ENCODE assay signal across 8 cellular contexts in the genomic region with DNA sequence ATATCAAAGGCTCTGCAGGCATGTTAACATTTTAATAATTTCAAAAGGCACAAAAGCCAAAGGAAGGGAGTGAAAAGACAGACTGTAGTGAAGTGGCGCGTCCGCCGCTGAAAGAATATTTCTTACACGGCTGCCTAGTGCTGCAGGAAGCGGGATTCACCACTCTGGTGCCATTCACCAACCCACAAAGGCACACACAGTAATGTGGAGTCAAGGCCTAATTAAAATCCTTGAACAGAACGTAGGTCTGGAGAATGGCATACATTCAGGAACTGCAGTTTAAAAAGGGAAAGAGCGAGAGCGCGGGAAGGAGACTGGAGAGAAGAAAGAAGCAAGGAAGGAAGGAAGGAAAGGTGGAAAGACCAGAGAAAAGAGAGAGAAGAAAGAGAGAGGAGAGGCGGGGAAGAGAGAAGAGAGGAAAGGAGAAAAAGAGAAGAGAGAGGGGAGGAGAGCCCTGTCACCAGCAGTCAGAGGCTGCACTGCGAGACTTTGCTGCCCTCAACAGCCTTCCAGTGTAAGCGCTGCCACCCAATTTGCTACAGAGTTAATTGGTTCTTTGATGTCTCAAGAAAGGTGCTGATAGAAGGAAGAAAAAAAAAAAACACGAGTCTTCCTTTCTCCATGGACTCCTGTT.
DNase-seq lines count a peak whose midpoint lies in the region; ATAC-seq and TF ChIP-seq lines count a peak whose summit lies in the region.

No MANE protein-coding gene starts in this region.

- no peaks in the 10 kb centered on the region for H3K36me3 ChIP-seq in DND-41 (ENCODE audit: insufficient read depth, low read length)

- no peaks in the 10 kb centered on the region for H3K79me2 ChIP-seq in DND-41 (ENCODE audit: insufficient read depth, low read length)

- DNase-seq in DND-41 (peak; percentile 8), naive B cell (no peak), AG08395 (ENCODE audit: low spot score) (no peak), NAMALWA (ENCODE audit: low spot score) (no peak), DMS153 treated with DMSO at 0.1 percent for 48 hours (lab: John Stamatoyannopoulos, UW; ENCODE audit: unreplicated experiment) (no peak)
- peak; percentile 28 for DNase-seq in activated CD4-positive, alpha-beta memory T cell treated with anti-CD3 and anti-CD28 coated beads for 36 hours

- no peak overlapping the region for H3K27ac Mint-ChIP-seq in activated CD4-positive, alpha-beta memory T cell treated with anti-CD3 and anti-CD28 coated beads for 36 hours
- H3K27ac Mint-ChIP-seq in naive B cell: peak overlapping the region in 1 of 6 donors; percentile 85

- no peaks in the 10 kb centered on the region for H4K20me1 ChIP-seq in DND-41 (ENCODE audit: insufficient read depth, low read length)

- intact Hi-C loops in activated CD4-positive, alpha-beta memory T cell treated with anti-CD3 and anti-CD28 coated beads for 36 hours (cut with micrococcal nuclease): loop anchor here (1.0 to 5.0 kb wide), 2 partner anchors 611 to 1394 kb away; no protein-coding TSS in a partner anchor

- no peaks in the 10 kb centered on the region for H3K27me3 ChIP-seq in DND-41 (ENCODE audit: insufficient read depth, low read length, poor library complexity)

- no peaks in the 10 kb centered on the region for H3K36me3 Mint-ChIP-seq in activated CD4-positive, alpha-beta memory T cell treated with anti-CD3 and anti-CD28 coated beads for 36 hours
- no peaks in the 10 kb centered on the region for H3K36me3 Mint-ChIP-seq in naive B cell

- H3K27ac ChIP-seq in DND-41 (ENCODE audit: low read length): no peak overlapping the region

- H3K4me3 Mint-ChIP-seq in activated CD4-positive, alpha-beta memory T cell treated with anti-CD3 and anti-CD28 coated beads for 36 hours: no peak overlapping the region
- H3K4me3 Mint-ChIP-seq in naive B cell: peak overlapping the region in 3 of 8 donors; percentile 7 to 89 (median 55)

- no peaks in the 10 kb centered on the region for H3K4me1 ChIP-seq in DND-41 (ENCODE audit: insufficient read depth, low read length)

- H3K4me3 ChIP-seq in DND-41 (ENCODE audit: low read depth in 1 of 2, low read length in 2 of 2): no peak overlapping the region

- no peak overlapping the region for H3K9ac ChIP-seq in DND-41 (ENCODE audit: low read depth, low read length)

- no peak overlapping the region for H3K4me2 ChIP-seq in DND-41 (ENCODE audit: insufficient read depth, low read length)

- H3K4me1 Mint-ChIP-seq in activated CD4-positive, alpha-beta memory T cell treated with anti-CD3 and anti-CD28 coated beads for 36 hours (ENCODE audit: low read depth): peaks cover 11% of the 10 kb centered on the region
- peaks cover 7 to 22% (median 15%) of the 10 kb centered on the region in 3 donors for H3K4me1 Mint-ChIP-seq in naive B cell

- H3K9me3 ChIP-seq in DND-41 (ENCODE audit: insufficient read depth, low read length, severe bottlenecking): no peaks in the 10 kb centered on the region

- no peaks in the 10 kb centered on the region for H3K9me3 Mint-ChIP-seq in activated CD4-positive, alpha-beta memory T cell treated with anti-CD3 and anti-CD28 coated beads for 36 hours
- H3K9me3 Mint-ChIP-seq in naive B cell: peaks cover 0 to 4% (median 0%) of the 10 kb centered on the region in 7 donors

- CTCF ChIA-PET in activated CD4-positive, alpha-beta memory T cell treated with anti-CD3 and anti-CD28 coated beads for 36 hours (lab: Charles Lee): interaction anchor here (0.7 to 1.3 kb wide), 2 partner anchors 16 to 18 kb away, joined by 4 to 5 read pairs; no protein-coding TSS in a partner anchor

- H3K27me3 Mint-ChIP-seq in activated CD4-positive, alpha-beta memory T cell treated with anti-CD3 and anti-CD28 coated beads for 36 hours: peaks cover 22% of the 10 kb centered on the region
- H3K27me3 Mint-ChIP-seq in naive B cell: peaks cover 31 to 45% (median 34%) of the 10 kb centered on the region in 3 donors

- peak; percentile 61; the same call in 2 of the 3 replicates for ATAC-seq in DND-41 (ENCODE audit: insufficient read depth, low read depth)
- peak; percentile 40 for ATAC-seq in HG03354 (IDR thresholded peaks at IDR 0.05; ENCODE audit: poor library complexity, severe bottlenecking, unreplicated experiment)
- peak; percentile 41 to 70 for ATAC-seq in naive B cell (ENCODE audit: low read depth in 2 of 2)
- no peak for ATAC-seq in GM21529 (IDR thresholded peaks at IDR 0.05; ENCODE audit: unreplicated experiment)

- peak; percentile 44 for TF ChIP-seq CTCF in DND-41 (IDR thresholded peaks at IDR 0.05; ENCODE audit: borderline replicate concordance, extremely low read depth, low read length, poor library complexity, severe bottlenecking)

- POLR2A ChIA-PET in activated CD4-positive, alpha-beta memory T cell treated with anti-CD3 and anti-CD28 coated beads for 36 hours (lab: Charles Lee): no interaction called here

- no peak overlapping the region for H2AFZ ChIP-seq in DND-41 (ENCODE audit: low read depth, low read length)

Comparison
In these comparisons a context has a peak if more than half of its experiments do, and no peak if none do; other contexts are left out.
1. DNase-seq: peak in DND-41 (single experiment) and activated CD4-positive, alpha-beta memory T cell treated with anti-CD3 and anti-CD28 coated beads for 36 hours (single experiment); none in naive B cell (single experiment), AG08395 (single experiment), NAMALWA (single experiment) and DMS153 treated with DMSO at 0.1 percent for 48 hours (single experiment).